Comparison of ENCODE assay signal across 8 cellular contexts in the genomic region with DNA sequence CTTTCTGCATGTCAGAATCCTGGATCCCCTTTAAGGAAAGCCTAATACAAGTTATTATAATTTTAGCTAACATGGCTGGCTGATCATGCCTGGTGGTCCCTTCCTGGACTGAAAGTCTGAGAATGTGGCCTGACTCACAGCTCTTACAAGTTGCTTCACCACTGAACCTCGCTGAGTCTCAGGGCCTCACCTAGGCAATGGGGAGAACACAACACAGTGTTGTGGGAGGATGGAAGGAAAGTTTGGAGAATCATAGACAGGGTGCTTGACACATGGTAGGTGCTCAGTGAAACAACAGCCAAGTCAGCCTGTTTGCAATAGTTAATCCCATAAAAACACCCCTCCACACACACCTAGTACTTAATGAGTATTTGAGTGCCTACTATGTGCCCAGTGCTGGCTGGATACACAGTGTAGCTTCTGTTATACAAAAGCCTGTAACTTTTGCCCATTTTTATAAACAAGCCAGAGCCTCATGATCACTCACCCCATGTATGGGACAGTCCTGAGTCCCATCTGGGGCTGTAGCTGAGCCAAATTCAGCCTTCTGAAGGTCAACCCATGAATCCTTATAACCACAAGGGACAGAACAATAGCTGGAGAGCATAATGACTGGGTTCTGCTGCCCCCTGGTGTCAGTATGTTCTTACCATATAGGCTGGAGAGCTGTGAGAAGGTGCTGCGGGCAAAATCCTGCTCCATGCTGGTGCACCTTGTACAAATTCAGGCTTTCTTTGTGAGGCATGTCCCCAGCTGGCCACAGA.
DNase-seq lines count a peak whose midpoint lies in the region; ATAC-seq and TF ChIP-seq lines count a peak whose summit lies in the region.

No MANE protein-coding gene starts in this region.

- no peak overlapping the region for H2AFZ ChIP-seq in OCI-LY1 (ENCODE audit: low read length)

- H3K27ac ChIP-seq in OCI-LY1 (ENCODE audit: low read depth, low read length, poor library complexity, severe bottlenecking) = no peak overlapping the region

- no peaks in the 10 kb centered on the region for H3K36me3 ChIP-seq in OCI-LY1 (ENCODE audit: insufficient read depth, low read length)

- H3K9me3 ChIP-seq in OCI-LY1 (ENCODE audit: low read length) = no peaks in the 10 kb centered on the region

- H3K27me3 ChIP-seq in OCI-LY1 (ENCODE audit: insufficient read depth, low read length) = no peaks in the 10 kb centered on the region

- DNase-seq in COLO668 (lab: John Stamatoyannopoulos, UW; ENCODE audit: unreplicated experiment) (peak; percentile 64), HS-27A (ENCODE audit: low read depth) (peak; percentile 36), epidermal melanocyte (ENCODE audit: insufficient read length, low spot score) (peak; percentile 74), middle frontal gyrus (ENCODE audit: extremely low spot score, low spot score) (peak; percentile 71)
- peak; percentile 75 for DNase-seq in activated CD8-positive, alpha-beta memory T cell treated with anti-CD3 and anti-CD28 coated beads, Interleukin-2, amount 50 U/mL, for 4 hours
- DNase-seq in stimulated activated CD8-positive, alpha-beta memory T cell treated with anti-CD3 and anti-CD28 coated beads, Interleukin-7, amount 100 ng/mL, for 24 hours (ENCODE audit: low read depth) = peak; percentile 59

- peak; percentile 77 for TF ChIP-seq CTCF in OCI-LY1 (IDR thresholded peaks at IDR 0.05; ENCODE audit: low read length)

- no peaks in the 10 kb centered on the region for H3K9me2 ChIP-seq in OCI-LY1 (ENCODE audit: low read depth, low read length)

- ATAC-seq in GM19455 (IDR thresholded peaks at IDR 0.05; ENCODE audit: unreplicated experiment) = peak; percentile 75

- no peaks in the 10 kb centered on the region for H3K79me2 ChIP-seq in OCI-LY1 (ENCODE audit: insufficient read depth, low read length)

- H3K9ac ChIP-seq in OCI-LY1 (ENCODE audit: low read length) = no peak overlapping the region

- H3K4me3 ChIP-seq in OCI-LY1 (ENCODE audit: low read depth, low read length, poor library complexity, severe bottlenecking) = no peak overlapping the region

- no peak overlapping the region for H3K4me2 ChIP-seq in OCI-LY1 (ENCODE audit: low read length)

- no peaks in the 10 kb centered on the region for H3K4me1 ChIP-seq in OCI-LY1 (ENCODE audit: insufficient read depth, low read length, severe bottlenecking)

- H4K20me1 ChIP-seq in OCI-LY1 (ENCODE audit: insufficient read depth, low read length) = no peaks in the 10 kb centered on the region

- H3F3A ChIP-seq in OCI-LY1 (ENCODE audit: insufficient read depth, low read length) = no peaks in the 10 kb centered on the region
